In the genomic region with DNA sequence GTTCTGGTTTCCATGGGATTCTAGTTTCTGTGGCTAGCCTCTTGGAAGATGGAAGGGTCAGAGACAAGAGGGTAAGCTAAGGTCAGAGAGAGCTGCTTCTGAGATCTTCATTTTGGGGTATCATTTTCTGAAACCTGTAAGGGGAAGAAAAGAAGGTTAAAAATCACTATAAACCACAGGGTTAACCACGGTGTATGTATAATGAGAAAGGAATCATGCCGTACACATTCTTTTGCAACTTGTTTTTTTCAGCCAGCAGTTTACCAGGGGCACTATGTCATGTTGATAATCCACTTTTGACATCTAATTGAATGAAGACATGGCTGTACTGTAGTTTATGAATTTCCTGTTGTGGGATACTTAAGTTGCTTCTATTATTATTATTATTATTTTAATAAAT, we compare ENCODE assay signal across 28 cellular contexts.
DNase-seq lines count a peak whose midpoint lies in the region; ATAC-seq, FAIRE-seq and TF ChIP-seq lines count a peak whose summit lies in the region.
"Had no signal": no experiment of that assay in that cellular context is flagged by ENCODE, and none has a peak within 500 bp of the region (broad histone marks: within the 10 kb centered on the region; RNA-seq: fewer than 3 reads in every experiment).

No MANE protein-coding gene starts in this region.

- H3K27me3 ChIP-seq in smooth muscle cell (ENCODE audit: low read depth) (no peaks in the 10 kb centered on the region), transverse colon (no peaks in the 10 kb centered on the region)
- H3K27me3 ChIP-seq: right lobe of liver had no signal

- no peak overlapping the region for H3K27ac Mint-ChIP-seq in type B pancreatic cell
- H3K27ac Mint-ChIP-seq: activated naive CD8-positive, alpha-beta T cell treated with anti-CD3 and anti-CD28 coated beads, Interleukin-2, amount 50 U/mL, for 24 hours; brain; progenitor cell of endocrine pancreas; stimulated activated memory B cell treated with anti-CD40 and anti-IgM and Interleukin-4, amounts not matched to agents 10 μg/mL and 1 μg/mL and 100 μg/mL, for 72 hours; T-helper 2 cell treated with Interferon-gamma antibody and Interleukin-4, amounts not matched to agents 5 μg/mL and 100 μg/mL, for 36 hours had no signal

- peaks cover 14% of the 10 kb centered on the region for H3K4me1 ChIP-seq in smooth muscle cell (ENCODE audit: low read depth)
- H3K4me1 ChIP-seq in transverse colon: no peaks in the 10 kb centered on the region
- H3K4me1 ChIP-seq: right lobe of liver had no signal

- H3K9ac ChIP-seq in SK-N-MC (ENCODE audit: insufficient read length) (no peak overlapping the region), smooth muscle cell (ENCODE audit: low read depth) (no peak overlapping the region)
- H3K9ac ChIP-seq: KMS-11 had no signal

- DNase-seq in GM12891 (ENCODE audit: insufficient read length, low spot score) (no peak), SK-N-MC (ENCODE audit: low read depth, low spot score) (peak; percentile 37), fibroblast of pulmonary artery (ENCODE audit: low read depth) (peak; percentile 10), smooth muscle cell (lab: John Stamatoyannopoulos, UW; ENCODE audit: unreplicated experiment) (no peak), type B pancreatic cell (ENCODE audit: extremely low spot score, unreplicated experiment) (no peak), transverse colon (no peak)
- DNase-seq: activated CD4-positive, alpha-beta T cell treated with anti-CD3 and anti-CD28 coated beads for 4 hours; activated gamma-delta T cell treated with Interleukin-2 at 50 U/mL for 16 hours; activated naive CD8-positive, alpha-beta T cell treated with anti-CD3 and anti-CD28 coated beads, Interleukin-2, amount 50 U/mL, for 24 hours; activated T-cell treated with anti-CD3 and anti-CD28 coated beads, Interleukin-2, amount 50 U/mL, for 4 hours; CD4-positive, CD25-positive, alpha-beta regulatory T cell; head of caudate nucleus; NCI-H146; NCI-H510A treated with DMSO at 0.1 percent for 48 hours; PC-9; right lobe of liver; stimulated activated CD4-positive, alpha-beta T cell treated with anti-CD3 and anti-CD28 coated beads, Interleukin-4, amount 100 ng/mL, for 24 hours; substantia nigra had no signal

- H3K36me3 Mint-ChIP-seq in type B pancreatic cell: peaks cover 4% of the 10 kb centered on the region

- in situ Hi-C loops in transverse colon (cut with MboI; ENCODE audit: low pct_ligation_motif_present in 1 of 4, low pct_unique_long_range_greater_than_20kb in 1 of 4, low sequenced_read_pairs in 3 of 4): no loop called here

- ATAC-seq in HG02571 (IDR thresholded peaks at IDR 0.05; ENCODE audit: unreplicated experiment): no peak
- ATAC-seq: activated naive CD8-positive, alpha-beta T cell treated with anti-CD3 and anti-CD28 coated beads, Interleukin-2, amount 50 U/mL, for 24 hours; activated T-cell treated with anti-CD3 and anti-CD28 coated beads, Interleukin-2, amount 50 U/mL, for 4 hours; HCT116; right lobe of liver; Right ventricle myocardium inferior; stimulated activated memory B cell treated with anti-CD40 and anti-IgM and Interleukin-4, amounts not matched to agents 10 μg/mL and 1 μg/mL and 100 μg/mL, for 72 hours had no signal

- TF ChIP-seq EP300 in transverse colon (IDR thresholded peaks at IDR 0.05; ENCODE audit: low read depth): no peak

- H3K9me3 ChIP-seq in SK-N-MC (ENCODE audit: low read depth, low read length) (no peaks in the 10 kb centered on the region; the same call in 1 of the 2 replicates), smooth muscle cell (replicated peaks; ENCODE audit: low read depth) (no peaks in the 10 kb centered on the region), transverse colon (no peaks in the 10 kb centered on the region)
- H3K9me3 ChIP-seq: right lobe of liver had no signal

- intact Hi-C loops in transverse colon (cut with DNase I; ENCODE audit: low total_unique reads): no loop called here

- TF ChIP-seq POLR2A in GM12891 (IDR thresholded peaks at IDR 0.05; ENCODE audit: low read depth, low read length): no peak
- no peak for TF ChIP-seq POLR2A in transverse colon (IDR thresholded peaks at IDR 0.05)

- H3K27me3 Mint-ChIP-seq in type B pancreatic cell: no peaks in the 10 kb centered on the region
- H3K27me3 Mint-ChIP-seq: activated naive CD8-positive, alpha-beta T cell treated with anti-CD3 and anti-CD28 coated beads, Interleukin-2, amount 50 U/mL, for 24 hours; CD4-positive, CD25-positive, alpha-beta regulatory T cell; progenitor cell of endocrine pancreas; stimulated activated memory B cell treated with anti-CD40 and anti-IgM and Interleukin-4, amounts not matched to agents 10 μg/mL and 1 μg/mL and 100 μg/mL, for 72 hours had no signal

- H3K4me3 Mint-ChIP-seq in type B pancreatic cell: no peak overlapping the region
- H3K4me3 Mint-ChIP-seq: activated naive CD8-positive, alpha-beta T cell treated with anti-CD3 and anti-CD28 coated beads, Interleukin-2, amount 50 U/mL, for 24 hours; activated T-cell treated with anti-CD3 and anti-CD28 coated beads, Interleukin-2, amount 50 U/mL, for 4 hours; brain; CD4-positive, CD25-positive, alpha-beta regulatory T cell; stimulated activated memory B cell treated with anti-CD40 and anti-IgM and Interleukin-4, amounts not matched to agents 10 μg/mL and 1 μg/mL and 100 μg/mL, for 72 hours; T-helper 2 cell treated with Interferon-gamma antibody and Interleukin-4, amounts not matched to agents 5 μg/mL and 100 μg/mL, for 36 hours had no signal

- FAIRE-seq in GM12891 (lab: Jason Lieb, UNC): peak; percentile 59
- FAIRE-seq: HTR-8/SVneo, urothelium cell line had no signal

- H3K36me3 ChIP-seq in SK-N-MC (ENCODE audit: insufficient read depth, low read length) (no peaks in the 10 kb centered on the region; the same call in 1 of the 2 replicates), smooth muscle cell (ENCODE audit: low read depth) (no peaks in the 10 kb centered on the region), transverse colon (no peaks in the 10 kb centered on the region)
- H3K36me3 ChIP-seq: right lobe of liver had no signal

- peak overlapping the region; percentile 12 for H3K4me2 ChIP-seq in smooth muscle cell
- H3K4me2 ChIP-seq: KMS-11, PC-9 had no signal

- H3K79me2 ChIP-seq in smooth muscle cell (ENCODE audit: low read depth): no peaks in the 10 kb centered on the region

- WGBS in smooth muscle cell (ENCODE audit: low lambda C conversion rate): 47% methylated on average over 2 of the region's 2 CpGs
- 52 to 58% methylated on average over 2 of the region's 2 CpGs for WGBS in transverse colon (ENCODE audit: low coverage in 1 of 2), 2 donors

- no peaks in the 10 kb centered on the region for H3F3A ChIP-seq in smooth muscle cell (ENCODE audit: low read depth)

- no peaks in the 10 kb centered on the region for H3K9me3 Mint-ChIP-seq in type B pancreatic cell
- H3K9me3 Mint-ChIP-seq: activated naive CD8-positive, alpha-beta T cell treated with anti-CD3 and anti-CD28 coated beads, Interleukin-2, amount 50 U/mL, for 24 hours; activated T-cell treated with anti-CD3 and anti-CD28 coated beads, Interleukin-2, amount 50 U/mL, for 4 hours; stimulated activated memory B cell treated with anti-CD40 and anti-IgM and Interleukin-4, amounts not matched to agents 10 μg/mL and 1 μg/mL and 100 μg/mL, for 72 hours; T-helper 2 cell treated with Interferon-gamma antibody and Interleukin-4, amounts not matched to agents 5 μg/mL and 100 μg/mL, for 36 hours had no signal

- H3K4me1 Mint-ChIP-seq in type B pancreatic cell (ENCODE audit: unreplicated experiment): no peaks in the 10 kb centered on the region
- H3K4me1 Mint-ChIP-seq: stimulated activated memory B cell treated with anti-CD40 and anti-IgM and Interleukin-4, amounts not matched to agents 10 μg/mL and 1 μg/mL and 100 μg/mL, for 72 hours had no signal

- no peak overlapping the region for H3K4me3 ChIP-seq in SK-N-MC
- no peak overlapping the region for H3K4me3 ChIP-seq in fibroblast of pulmonary artery (replicated peaks; ENCODE audit: low read depth, low read length)
- H3K4me3 ChIP-seq in smooth muscle cell: no peak overlapping the region
- no peak overlapping the region for H3K4me3 ChIP-seq in transverse colon
- H3K4me3 ChIP-seq: PC-9, right lobe of liver had no signal

- no peak overlapping the region for H2AFZ ChIP-seq in smooth muscle cell (ENCODE audit: low read depth)
- H2AFZ ChIP-seq: PC-9 had no signal

- TF ChIP-seq CTCF in fibroblast of pulmonary artery (IDR thresholded peaks at IDR 0.05; ENCODE audit: low read length, missing control alignments) (no peak), smooth muscle cell (IDR thresholded peaks at IDR 0.05; ENCODE audit: borderline replicate concordance, insufficient read depth, poor library complexity, severe bottlenecking) (no peak), type B pancreatic cell (conservative IDR thresholded peaks at IDR 0.05) (no peak), transverse colon (IDR thresholded peaks at IDR 0.05) (no peak)

- H4K20me1 ChIP-seq in smooth muscle cell (ENCODE audit: low read depth): no peaks in the 10 kb centered on the region

- H3K27ac ChIP-seq in SK-N-MC (no peak overlapping the region), smooth muscle cell (ENCODE audit: low read depth) (peak overlapping the region; percentile 48), transverse colon (no peak overlapping the region)
- H3K27ac ChIP-seq: KMS-11, PC-9, right lobe of liver had no signal

TF ChIP-seq in GM12891, 5 proteins besides CTCF, POLR2A, EP300 and RAD21:
- TF ChIP-seq SPI1 (IDR thresholded peaks at IDR 0.05; ENCODE audit: low read depth, low read length) (no peak), PAX5 (IDR thresholded peaks at IDR 0.05; ENCODE audit: insufficient read depth, low read length, severe bottlenecking) (no peak), POU2F2 (IDR thresholded peaks at IDR 0.05; ENCODE audit: low read depth, low read length) (no peak), POLR2AphosphoS5 (IDR thresholded peaks at IDR 0.05; ENCODE audit: low read depth, low read length) (no peak), TAF1 (IDR thresholded peaks at IDR 0.05; ENCODE audit: low read depth, low read length) (no peak)

Comparison
In these comparisons a context has a peak if more than half of its experiments do, and no peak if none do; other contexts are left out.
1. DNase-seq: peak in SK-N-MC (single experiment) and fibroblast of pulmonary artery (single experiment); none in GM12891 (single experiment), smooth muscle cell (single experiment), type B pancreatic cell (single experiment) and transverse colon (single experiment).